22 cellular contexts compared by ENCODE assay signal in genomic region chr18:33833847-33834246, GRCh38.
A peak's percentile ranks its signal among the peaks of the same experiment; 100 is the strongest.
DNase-seq lines count a peak whose midpoint lies in the region; ATAC-seq and TF ChIP-seq lines count a peak whose summit lies in the region.
"Had no signal": no experiment of that assay in that cellular context is flagged by ENCODE, and none has a peak within 500 bp of the region (broad histone marks: within the 10 kb centered on the region; RNA-seq: fewer than 3 reads in every experiment).

No MANE protein-coding gene starts in this region.

- H3K4me1 ChIP-seq in neural progenitor cell = peaks cover 8% of the 10 kb centered on the region

- ATAC-seq in GM21515 (IDR thresholded peaks at IDR 0.05; ENCODE audit: unreplicated experiment) = no peak
- ATAC-seq in GM21528 (IDR thresholded peaks at IDR 0.05; ENCODE audit: low FRiP score, unreplicated experiment) = no peak
- ATAC-seq: activated T-helper 17 cell treated with anti-CD3 and anti-CD28 coated beads, Interleukin-2, amount 50 U/mL, for 72 hours; natural killer cell treated with Interleukin-12 subunit alpha and Interleukin-12 subunit beta and Interleukin-15 and Interleukin-18, amount 100 ng/mL, for 72 hours had no signal

- TF ChIP-seq CTCF in LNCaP clone FGC (IDR thresholded peaks at IDR 0.05; ENCODE audit: control insufficient read depth, extremely low read depth, insufficient read depth) (peak; percentile 17; the same call in 1 of the 2 replicates), astrocyte of the spinal cord (IDR thresholded peaks at IDR 0.05; ENCODE audit: low read depth, low read length) (peak; percentile 15), neural progenitor cell (IDR thresholded peaks at IDR 0.05) (peak; percentile 36)

- H2AFZ ChIP-seq in neural progenitor cell (replicated peaks) = no peak overlapping the region

- no peaks in the 10 kb centered on the region for H3K79me2 ChIP-seq in neural progenitor cell (ENCODE audit: low read depth)

- no peaks in the 10 kb centered on the region for H4K20me1 ChIP-seq in neural progenitor cell (ENCODE audit: low read depth)

- no peaks in the 10 kb centered on the region for H3K9me3 ChIP-seq in neural progenitor cell (ENCODE audit: low read depth)

- peaks cover 10% of the 10 kb centered on the region for H3K9me3 Mint-ChIP-seq in neural progenitor cell

- H3K4me3 ChIP-seq in LNCaP clone FGC (ENCODE audit: low read depth, low read length) (no peak overlapping the region), astrocyte of the spinal cord (ENCODE audit: low read depth, low read length) (no peak overlapping the region), neural progenitor cell (no peak overlapping the region)
- H3K4me3 ChIP-seq: cardiac muscle cell had no signal

- H3K36me3 ChIP-seq in neural progenitor cell = no peaks in the 10 kb centered on the region
- H3K36me3 ChIP-seq: cardiac muscle cell had no signal

- no peaks in the 10 kb centered on the region for H3F3A ChIP-seq in neural progenitor cell (ENCODE audit: low read depth)

- peaks cover 2% of the 10 kb centered on the region for H3K27me3 Mint-ChIP-seq in neural progenitor cell (ENCODE audit: insufficient read depth, low read depth)
- H3K27me3 Mint-ChIP-seq: activated T-helper 17 cell treated with anti-CD3 and anti-CD28 coated beads, Interleukin-2, amount 50 U/mL, for 72 hours; CD4-positive, alpha-beta T cell; natural killer cell treated with Interleukin-12 subunit alpha and Interleukin-12 subunit beta and Interleukin-15 and Interleukin-18, amount 100 ng/mL, for 72 hours had no signal

- no peaks in the 10 kb centered on the region for H3K36me3 Mint-ChIP-seq in neural progenitor cell
- H3K36me3 Mint-ChIP-seq: natural killer cell treated with Interleukin-12 subunit alpha and Interleukin-12 subunit beta and Interleukin-15 and Interleukin-18, amount 100 ng/mL, for 72 hours had no signal

- peak; percentile 22 for DNase-seq in NCI-H146 (lab: John Stamatoyannopoulos, UW)
- DNase-seq in NCI-H146 treated with DMSO at 0.1 percent for 48 hours (lab: John Stamatoyannopoulos, UW; ENCODE audit: unreplicated experiment) = no peak
- DNase-seq in LNCaP clone FGC (ENCODE audit: low read depth) = no peak
- peak; percentile 6 for DNase-seq in astrocyte of the spinal cord (ENCODE audit: low read depth, low spot score)
- DNase-seq in neural progenitor cell (ENCODE audit: low spot score) = no peak
- no peak for DNase-seq in activated CD4-positive, alpha-beta T cell treated with anti-CD3 and anti-CD28 coated beads, Interleukin-2, amount 50 U/mL, for 4 hours
- DNase-seq: activated CD4-positive, alpha-beta T cell treated with anti-CD3 and anti-CD28 coated beads for 4 hours; CD4-positive, alpha-beta T cell; DMS79; foreskin melanocyte; hypothalamus; islet precursor cell; NCI-H187 treated with DMSO at 0.1 percent for 48 hours; NCI-H345; small intestine; stimulated activated CD4-positive, alpha-beta T cell treated with anti-CD3 and anti-CD28 coated beads, Interleukin-4, amount 100 ng/mL, for 1 hour had no signal

- in situ Hi-C loops in astrocyte of the spinal cord (cut with HindIII; ENCODE audit: low sequenced_read_pairs) = no loop called here

- no peak overlapping the region for H3K27ac ChIP-seq in neural progenitor cell
- H3K27ac ChIP-seq: cardiac muscle cell, epithelial cell of prostate had no signal

- H3K27ac Mint-ChIP-seq in neural progenitor cell = no peak overlapping the region
- H3K27ac Mint-ChIP-seq: activated T-helper 17 cell treated with anti-CD3 and anti-CD28 coated beads, Interleukin-2, amount 50 U/mL, for 72 hours; CD4-positive, alpha-beta T cell; natural killer cell treated with Interleukin-12 subunit alpha and Interleukin-12 subunit beta and Interleukin-15 and Interleukin-18, amount 100 ng/mL, for 72 hours had no signal

- no peak overlapping the region for H3K9ac ChIP-seq in neural progenitor cell

- no peak overlapping the region for H3K4me3 Mint-ChIP-seq in neural progenitor cell
- H3K4me3 Mint-ChIP-seq: activated T-helper 17 cell treated with anti-CD3 and anti-CD28 coated beads, Interleukin-2, amount 50 U/mL, for 72 hours; CD4-positive, alpha-beta T cell; natural killer cell treated with Interleukin-12 subunit alpha and Interleukin-12 subunit beta and Interleukin-15 and Interleukin-18, amount 100 ng/mL, for 72 hours had no signal

- peaks cover 2% of the 10 kb centered on the region for H3K4me1 Mint-ChIP-seq in neural progenitor cell
- H3K4me1 Mint-ChIP-seq: activated T-helper 17 cell treated with anti-CD3 and anti-CD28 coated beads, Interleukin-2, amount 50 U/mL, for 72 hours had no signal

- no peaks in the 10 kb centered on the region for H3K27me3 ChIP-seq in neural progenitor cell
- H3K27me3 ChIP-seq: cardiac muscle cell had no signal

- H3K4me2 ChIP-seq in neural progenitor cell = no peak overlapping the region

Comparison
In these comparisons a context has a peak if more than half of its experiments do, and no peak if none do; other contexts are left out.
1. DNase-seq: peak in NCI-H146 (single experiment) and astrocyte of the spinal cord (single experiment); none in NCI-H146 treated with DMSO at 0.1 percent for 48 hours (single experiment), LNCaP clone FGC (single experiment), neural progenitor cell (single experiment) and activated CD4-positive, alpha-beta T cell treated with anti-CD3 and anti-CD28 coated beads, Interleukin-2, amount 50 U/mL, for 4 hours (0 of 2).
2. Peak in every context shown above with its lines, with median percentiles within 50 percentile points of each other: CTCF ChIP-seq.